ENCODE assay signal across 14 cellular contexts in the genomic region with DNA sequence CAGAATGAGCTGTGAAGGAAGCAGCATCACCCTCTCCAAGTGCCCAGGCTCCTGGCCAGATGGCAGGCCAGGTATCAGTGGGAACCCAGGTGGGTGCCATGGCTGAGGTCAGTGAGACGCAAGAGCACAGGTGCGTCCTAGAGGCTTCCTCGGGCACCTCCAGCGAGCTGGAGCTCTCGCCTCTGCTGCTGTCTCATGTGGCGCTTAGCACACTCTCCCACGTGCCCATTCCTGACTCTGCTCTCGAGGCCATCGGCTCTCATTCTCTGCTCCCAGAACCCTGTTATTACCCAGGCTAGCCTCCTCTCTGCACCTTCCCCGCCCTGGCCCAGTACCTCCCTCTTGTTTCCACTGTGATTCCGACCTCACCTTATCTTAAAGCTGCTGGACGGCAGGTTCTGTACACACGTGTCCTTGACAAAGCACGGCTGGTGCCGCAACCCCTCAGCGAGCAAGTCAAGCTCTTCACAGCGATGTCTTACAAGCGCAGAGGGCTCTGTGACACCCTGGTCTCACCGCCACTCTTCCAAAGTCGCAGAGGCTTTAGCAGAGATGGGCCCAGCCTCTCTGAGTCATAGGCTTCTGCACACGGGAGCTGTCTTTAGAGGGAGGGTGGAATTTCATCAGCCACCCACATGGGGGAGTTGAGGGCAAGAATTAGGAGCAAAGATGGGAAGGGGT. TPM values are rescaled to one million over a fixed set of nuclear protein-coding genes. Genes with fewer than 3 reads are reported as not detected.
A peak's percentile ranks its signal among the peaks of the same experiment; 100 is the strongest.
DNase-seq lines count a peak whose midpoint lies in the region; ATAC-seq, FAIRE-seq and TF ChIP-seq lines count a peak whose summit lies in the region.
"Had no signal": no experiment of that assay in that cellular context is flagged by ENCODE, and none has a peak within 500 bp of the region (broad histone marks: within the 10 kb centered on the region; RNA-seq: fewer than 3 reads in every experiment).

No MANE protein-coding gene starts in this region.

- H3K4me2 ChIP-seq in astrocyte (ENCODE audit: low read length): no peak overlapping the region

- H3K4me1 ChIP-seq in astrocyte (ENCODE audit: insufficient read depth, low read length): no peaks in the 10 kb centered on the region
- H3K4me1 ChIP-seq: SJCRH30 had no signal

- ATAC-seq in stimulated activated naive B cell treated with anti-CD40 and anti-IgM and Interleukin-4, amounts not matched to agents 10 μg/mL and 1 μg/mL and 100 μg/mL, for 72 hours (replicated peaks): no peak
- ATAC-seq in HG03354 (IDR thresholded peaks at IDR 0.05; ENCODE audit: poor library complexity, severe bottlenecking, unreplicated experiment): no peak
- ATAC-seq in HG02852 (IDR thresholded peaks at IDR 0.05; ENCODE audit: unreplicated experiment): no peak

- no peaks in the 10 kb centered on the region for H3K4me1 Mint-ChIP-seq in activated CD4-positive, alpha-beta T cell treated with anti-CD3 and anti-CD28 coated beads, Interleukin-2, amount 10 ng/mL, durations not matched to agents 7 days and 5 days
- H3K4me1 Mint-ChIP-seq in astrocyte (ENCODE audit: low read depth, unreplicated experiment): peaks cover 9% of the 10 kb centered on the region
- H3K4me1 Mint-ChIP-seq in stimulated activated naive B cell treated with anti-CD40 and anti-IgM and Interleukin-4, amounts not matched to agents 10 μg/mL and 1 μg/mL and 100 μg/mL, for 72 hours: peaks cover 0 to 5% of the 10 kb centered on the region in 2 donors

- no peak overlapping the region for H3K4me3 Mint-ChIP-seq in activated CD4-positive, alpha-beta T cell treated with anti-CD3 and anti-CD28 coated beads, Interleukin-2, amount 10 ng/mL, durations not matched to agents 7 days and 5 days
- H3K4me3 Mint-ChIP-seq in astrocyte (ENCODE audit: unreplicated experiment): no peak overlapping the region
- no peak overlapping the region for H3K4me3 Mint-ChIP-seq in stimulated activated naive B cell treated with anti-CD40 and anti-IgM and Interleukin-4, amounts not matched to agents 10 μg/mL and 1 μg/mL and 100 μg/mL, for 72 hours

- CTCF ChIA-PET in activated CD4-positive, alpha-beta T cell treated with anti-CD3 and anti-CD28 coated beads, Interleukin-2, amount 10 ng/mL, durations not matched to agents 7 days and 5 days (lab: Charles Lee): interaction anchor here (1.2 kb wide), 1 partner anchor 8 kb away, joined by 3 read pairs; no protein-coding TSS in a partner anchor

- no peaks in the 10 kb centered on the region for H3K27me3 Mint-ChIP-seq in activated CD4-positive, alpha-beta T cell treated with anti-CD3 and anti-CD28 coated beads, Interleukin-2, amount 10 ng/mL, durations not matched to agents 7 days and 5 days
- no peaks in the 10 kb centered on the region for H3K27me3 Mint-ChIP-seq in astrocyte (ENCODE audit: low read depth, unreplicated experiment)
- no peaks in the 10 kb centered on the region for H3K27me3 Mint-ChIP-seq in stimulated activated naive B cell treated with anti-CD40 and anti-IgM and Interleukin-4, amounts not matched to agents 10 μg/mL and 1 μg/mL and 100 μg/mL, for 72 hours

- H3K27me3 ChIP-seq in astrocyte (ENCODE audit: insufficient read depth, low read length): no peaks in the 10 kb centered on the region
- H3K27me3 ChIP-seq: SJCRH30 had no signal

- no peak for FAIRE-seq in astrocyte (lab: Jason Lieb, UNC)
- FAIRE-seq: A204.1, islet of Langerhans had no signal

- DNase-seq in activated CD4-positive, alpha-beta T cell treated with anti-CD3 and anti-CD28 coated beads, Interleukin-2, amount 10 ng/mL, durations not matched to agents 7 days and 5 days: no peak
- DNase-seq in activated CD4-positive, alpha-beta T cell treated with anti-CD3 and anti-CD28 coated beads, Interleukin-2, amount 50 U/mL, for 4 hours: no peak
- DNase-seq in astrocyte (ENCODE audit: low read depth) (no peak), fibroblast of the conjunctiva (ENCODE audit: low read depth) (peak; percentile 2), HK-2 (ENCODE audit: unreplicated experiment) (no peak)
- DNase-seq in stimulated activated naive B cell treated with anti-CD40 and anti-IgM and Interleukin-4, amounts not matched to agents 10 μg/mL and 1 μg/mL and 100 μg/mL, for 72 hours: no peak
- DNase-seq: activated naive CD4-positive, alpha-beta T cell treated with Interleukin-2 at 50 U/mL for 16 hours; NCI-H2171 treated with DMSO at 0.1 percent for 48 hours; SJCRH30 had no signal

- H3K9me3 Mint-ChIP-seq in activated CD4-positive, alpha-beta T cell treated with anti-CD3 and anti-CD28 coated beads, Interleukin-2, amount 10 ng/mL, durations not matched to agents 7 days and 5 days: no peaks in the 10 kb centered on the region
- H3K9me3 Mint-ChIP-seq in astrocyte (ENCODE audit: unreplicated experiment): peaks cover 3% of the 10 kb centered on the region
- no peaks in the 10 kb centered on the region for H3K9me3 Mint-ChIP-seq in stimulated activated naive B cell treated with anti-CD40 and anti-IgM and Interleukin-4, amounts not matched to agents 10 μg/mL and 1 μg/mL and 100 μg/mL, for 72 hours

- no peak for TF ChIP-seq CTCF in astrocyte (IDR thresholded peaks at IDR 0.05; ENCODE audit: insufficient read depth, low read depth, low read length)

- H3K9me3 ChIP-seq in astrocyte (ENCODE audit: insufficient read depth, low read depth, low read length): peaks cover 6% of the 10 kb centered on the region
- H3K9me3 ChIP-seq: SJCRH30 had no signal

- peak overlapping the region; percentile 76 for H3K27ac Mint-ChIP-seq in activated CD4-positive, alpha-beta T cell treated with anti-CD3 and anti-CD28 coated beads, Interleukin-2, amount 10 ng/mL, durations not matched to agents 7 days and 5 days
- H3K27ac Mint-ChIP-seq in astrocyte (ENCODE audit: unreplicated experiment): peak overlapping the region; percentile 60
- peak overlapping the region; percentile 4 for H3K27ac Mint-ChIP-seq in stimulated activated naive B cell treated with anti-CD40 and anti-IgM and Interleukin-4, amounts not matched to agents 10 μg/mL and 1 μg/mL and 100 μg/mL, for 72 hours

- H2AFZ ChIP-seq in astrocyte (ENCODE audit: low read depth, low read length): no peak overlapping the region

- H3K9ac ChIP-seq in astrocyte (ENCODE audit: low read length): no peak overlapping the region

- peaks cover 35% of the 10 kb centered on the region for H3K36me3 ChIP-seq in astrocyte (ENCODE audit: insufficient read depth, low read length)

- peaks cover 38% of the 10 kb centered on the region for H3K36me3 Mint-ChIP-seq in activated CD4-positive, alpha-beta T cell treated with anti-CD3 and anti-CD28 coated beads, Interleukin-2, amount 10 ng/mL, durations not matched to agents 7 days and 5 days (ENCODE audit: low read depth)
- H3K36me3 Mint-ChIP-seq in astrocyte (ENCODE audit: low read depth, unreplicated experiment): peaks cover 36% of the 10 kb centered on the region
- peaks cover 66 to 81% of the 10 kb centered on the region in 2 donors for H3K36me3 Mint-ChIP-seq in stimulated activated naive B cell treated with anti-CD40 and anti-IgM and Interleukin-4, amounts not matched to agents 10 μg/mL and 1 μg/mL and 100 μg/mL, for 72 hours

- H3K4me3 ChIP-seq in astrocyte (ENCODE audit: insufficient read depth, low read depth, low read length): no peak overlapping the region
- H3K4me3 ChIP-seq: SJCRH30 had no signal

- H3K79me2 ChIP-seq in astrocyte (ENCODE audit: insufficient read depth, low read length): no peaks in the 10 kb centered on the region

- POLR2A ChIA-PET in activated CD4-positive, alpha-beta T cell treated with anti-CD3 and anti-CD28 coated beads, Interleukin-2, amount 10 ng/mL, durations not matched to agents 7 days and 5 days (lab: Charles Lee): no interaction called here

- peaks cover 19% of the 10 kb centered on the region for H4K20me1 ChIP-seq in astrocyte (ENCODE audit: insufficient read depth, low read length)

- H3K27ac ChIP-seq in astrocyte (ENCODE audit: low read depth, low read length): no peak overlapping the region
- H3K27ac ChIP-seq: SJCRH30 had no signal

RNA-seq across cellular contexts. Expression of a gene that starts 15.4 kb away (rescaled TPM):
- total RNA-seq in activated CD4-positive, alpha-beta T cell treated with anti-CD3 and anti-CD28 coated beads, Interleukin-2, amount 10 ng/mL, durations not matched to agents 7 days and 5 days: under 1 TPM; 0.87 to 0.94 TPM
- 1.4 and 1.6 TPM in 2 replicates for total RNA-seq in astrocyte
- total RNA-seq: HT1080 had no signal

RNA-seq across cellular contexts. Expression of a gene that starts 59.3 kb away (rescaled TPM):
- 10 to 100 TPM in 1 of 2 experiments, 1 to 10 TPM in 1; 9.7 to 10.9 TPM for total RNA-seq in activated CD4-positive, alpha-beta T cell treated with anti-CD3 and anti-CD28 coated beads, Interleukin-2, amount 10 ng/mL, durations not matched to agents 7 days and 5 days
- total RNA-seq in astrocyte: 18.0 and 21.9 TPM in 2 replicates

Comparison
In these comparisons a context has a peak if more than half of its experiments do, and no peak if none do; other contexts are left out.
1. H3K27ac Mint-ChIP-seq: peak in every context shown above with its lines; median percentile 76 in activated CD4-positive, alpha-beta T cell treated with anti-CD3 and anti-CD28 coated beads, Interleukin-2, amount 10 ng/mL, durations not matched to agents 7 days and 5 days; 60 in astrocyte; 4 in stimulated activated naive B cell treated with anti-CD40 and anti-IgM and Interleukin-4, amounts not matched to agents 10 μg/mL and 1 μg/mL and 100 μg/mL, for 72 hours.